Comparison of ENCODE assay signal across 15 cellular contexts in the genomic region with DNA sequence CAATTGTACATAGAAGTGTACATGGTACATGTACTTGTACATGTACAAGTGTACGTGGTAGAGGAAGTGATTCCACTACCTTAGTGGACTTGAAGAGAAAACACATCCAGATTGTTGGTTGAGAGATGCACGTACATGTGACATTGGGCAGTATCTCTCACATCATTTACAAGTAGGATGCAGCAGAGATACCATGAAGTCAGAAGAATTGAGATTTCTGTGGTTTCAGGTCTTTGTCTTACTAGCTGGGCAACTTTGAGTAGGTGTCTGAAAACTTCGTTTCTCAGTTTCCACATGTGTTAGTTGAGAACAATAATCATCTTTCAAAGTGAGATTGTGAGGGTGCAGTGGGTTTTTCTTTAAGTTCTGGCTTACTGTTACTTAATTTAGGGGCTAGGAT. TPM values are rescaled to one million over a fixed set of nuclear protein-coding genes. Genes with fewer than 3 reads are reported as not detected.
A peak's percentile ranks its signal among the peaks of the same experiment; 100 is the strongest.
DNase-seq lines count a peak whose midpoint lies in the region; ATAC-seq and TF ChIP-seq lines count a peak whose summit lies in the region.
"Had no signal": no experiment of that assay in that cellular context is flagged by ENCODE, and none has a peak within 500 bp of the region (broad histone marks: within the 10 kb centered on the region; RNA-seq: fewer than 3 reads in every experiment).

No MANE protein-coding gene starts in this region.

- intact Hi-C loops in activated CD4-positive, alpha-beta T cell treated with anti-CD3 and anti-CD28 coated beads for 36 hours (cut with DNase I, micrococcal nuclease): loop anchor here (1.0 to 5.0 kb wide), 4 partner anchors 21 to 1637 kb away; a partner anchor contains a TSS
- intact Hi-C loops in colonic mucosa (cut with DNase I): loop anchor here (5.0 kb wide), 2 partner anchors 162 to 277 kb away; no protein-coding TSS in a partner anchor

- H3K36me3 Mint-ChIP-seq in activated CD4-positive, alpha-beta T cell treated with anti-CD3 and anti-CD28 coated beads for 36 hours (ENCODE audit: low read depth): no peaks in the 10 kb centered on the region
- no peaks in the 10 kb centered on the region for H3K36me3 Mint-ChIP-seq in activated naive CD8-positive, alpha-beta T cell treated with anti-CD3 and anti-CD28 coated beads, Interleukin-2, amount 10 ng/mL, durations not matched to agents 7 days and 5 days

- no peaks in the 10 kb centered on the region for H3K9me3 Mint-ChIP-seq in activated CD4-positive, alpha-beta T cell treated with anti-CD3 and anti-CD28 coated beads for 36 hours (ENCODE audit: low read depth)
- no peaks in the 10 kb centered on the region for H3K9me3 Mint-ChIP-seq in activated naive CD8-positive, alpha-beta T cell treated with anti-CD3 and anti-CD28 coated beads, Interleukin-2, amount 10 ng/mL, durations not matched to agents 7 days and 5 days

- H3K9me3 ChIP-seq in colonic mucosa: no peaks in the 10 kb centered on the region
- H3K9me3 ChIP-seq: esophagus squamous epithelium, upper lobe of left lung had no signal

- H3K27me3 ChIP-seq in colonic mucosa: no peaks in the 10 kb centered on the region
- H3K27me3 ChIP-seq: esophagus squamous epithelium, upper lobe of left lung had no signal

- CTCF ChIA-PET in activated CD4-positive, alpha-beta T cell treated with anti-CD3 and anti-CD28 coated beads for 36 hours (lab: Charles Lee): interaction anchor here (0.7 kb wide), 1 partner anchor 269 kb away, joined by 3 read pairs; no protein-coding TSS in a partner anchor

- no peaks in the 10 kb centered on the region for H3K4me1 ChIP-seq in colonic mucosa
- H3K4me1 ChIP-seq: esophagus squamous epithelium, upper lobe of left lung had no signal

- ATAC-seq in activated CD4-positive, alpha-beta T cell treated with anti-CD3 and anti-CD28 coated beads for 36 hours: peak; percentile 93
- ATAC-seq in GM21515 (IDR thresholded peaks at IDR 0.05; ENCODE audit: unreplicated experiment): peak; percentile 95
- peak; percentile 86 for ATAC-seq in HG03103 (IDR thresholded peaks at IDR 0.05; ENCODE audit: low read depth, unreplicated experiment)
- ATAC-seq in activated naive CD8-positive, alpha-beta T cell treated with anti-CD3 and anti-CD28 coated beads, Interleukin-2, amount 10 ng/mL, durations not matched to agents 7 days and 5 days (ENCODE audit: low read depth): no peak
- ATAC-seq in esophagus mucosa: no peak

- no peaks in the 10 kb centered on the region for H3K36me3 ChIP-seq in colonic mucosa
- H3K36me3 ChIP-seq: esophagus squamous epithelium, upper lobe of left lung had no signal

- no peak overlapping the region for H3K9ac ChIP-seq in colonic mucosa (ENCODE audit: low read depth in 2 of 2, low read length in 2 of 2)

- no peak overlapping the region for H3K4me3 ChIP-seq in colonic mucosa
- H3K4me3 ChIP-seq: esophagus squamous epithelium, upper lobe of left lung had no signal

- TF ChIP-seq CTCF in colonic mucosa (IDR thresholded peaks at IDR 0.05): no peak

- H3K27me3 Mint-ChIP-seq in activated CD4-positive, alpha-beta T cell treated with anti-CD3 and anti-CD28 coated beads for 36 hours: peaks cover 3% of the 10 kb centered on the region
- no peaks in the 10 kb centered on the region for H3K27me3 Mint-ChIP-seq in activated naive CD8-positive, alpha-beta T cell treated with anti-CD3 and anti-CD28 coated beads, Interleukin-2, amount 10 ng/mL, durations not matched to agents 7 days and 5 days

- H3K4me3 Mint-ChIP-seq in activated CD4-positive, alpha-beta T cell treated with anti-CD3 and anti-CD28 coated beads for 36 hours: no peak overlapping the region
- H3K4me3 Mint-ChIP-seq in activated naive CD8-positive, alpha-beta T cell treated with anti-CD3 and anti-CD28 coated beads, Interleukin-2, amount 10 ng/mL, durations not matched to agents 7 days and 5 days: no peak overlapping the region

- POLR2A ChIA-PET in activated CD4-positive, alpha-beta T cell treated with anti-CD3 and anti-CD28 coated beads for 36 hours (lab: Charles Lee): no interaction called here
- POLR2A ChIA-PET in activated naive CD8-positive, alpha-beta T cell treated with anti-CD3 and anti-CD28 coated beads, Interleukin-2, amount 10 ng/mL, durations not matched to agents 7 days and 5 days (lab: Charles Lee): no interaction called here

- peak overlapping the region; percentile 48 for H3K27ac Mint-ChIP-seq in activated CD4-positive, alpha-beta T cell treated with anti-CD3 and anti-CD28 coated beads for 36 hours
- peak overlapping the region; percentile 14 for H3K27ac Mint-ChIP-seq in activated naive CD8-positive, alpha-beta T cell treated with anti-CD3 and anti-CD28 coated beads, Interleukin-2, amount 10 ng/mL, durations not matched to agents 7 days and 5 days

- H3K4me1 Mint-ChIP-seq in activated CD4-positive, alpha-beta T cell treated with anti-CD3 and anti-CD28 coated beads for 36 hours: peaks cover 18% of the 10 kb centered on the region
- peaks cover 7% of the 10 kb centered on the region for H3K4me1 Mint-ChIP-seq in activated naive CD8-positive, alpha-beta T cell treated with anti-CD3 and anti-CD28 coated beads, Interleukin-2, amount 10 ng/mL, durations not matched to agents 7 days and 5 days

- DNase-seq in activated CD4-positive, alpha-beta T cell treated with anti-CD3 and anti-CD28 coated beads for 36 hours: no peak
- no peak for DNase-seq in activated CD4-positive, alpha-beta T cell treated with anti-CD3 and anti-CD28 coated beads for 4 hours
- no peak for DNase-seq in activated naive CD8-positive, alpha-beta T cell treated with anti-CD3 and anti-CD28 coated beads, Interleukin-2, amount 10 ng/mL, durations not matched to agents 7 days and 5 days
- no peak for DNase-seq in stimulated activated CD4-positive, alpha-beta T cell treated with anti-CD3 and anti-CD28 coated beads, Interleukin-15, amount 100 ng/mL, for 24 hours
- DNase-seq in colonic mucosa: no peak
- DNase-seq: activated CD4-positive, CD25-positive, alpha-beta regulatory T cell treated with anti-CD3 and anti-CD28 coated beads, Interleukin-2, amount 50 U/mL, for 72 hours; esophagus squamous epithelium; NCI-H2029; occipital lobe; stimulated activated CD4-positive, alpha-beta T cell treated with anti-CD3 and anti-CD28 coated beads, Interleukin-4, amount 100 ng/mL, for 4 hours; upper lobe of left lung had no signal

- no peak overlapping the region for H3K27ac ChIP-seq in colonic mucosa
- H3K27ac ChIP-seq: esophagus squamous epithelium, upper lobe of left lung had no signal

RNA-seq across cellular contexts. Expression of a gene that starts 21.5 kb away (rescaled TPM):
- 1 to 10 TPM; 5.4 to 5.8 TPM for total RNA-seq in activated CD4-positive, alpha-beta T cell treated with anti-CD3 and anti-CD28 coated beads for 36 hours
- 1 to 10 TPM; 3.6 to 5.0 TPM for total RNA-seq in activated naive CD8-positive, alpha-beta T cell treated with anti-CD3 and anti-CD28 coated beads, Interleukin-2, amount 10 ng/mL, durations not matched to agents 7 days and 5 days
- 10 to 100 TPM; 52.5 to 65.6 TPM for total RNA-seq in colonic mucosa
- 20.7 TPM for total RNA-seq in esophagus mucosa

RNA-seq across cellular contexts. Expression of a gene that starts 44.7 kb away (rescaled TPM):
- total RNA-seq in activated CD4-positive, alpha-beta T cell treated with anti-CD3 and anti-CD28 coated beads for 36 hours: not detected
- total RNA-seq in activated naive CD8-positive, alpha-beta T cell treated with anti-CD3 and anti-CD28 coated beads, Interleukin-2, amount 10 ng/mL, durations not matched to agents 7 days and 5 days: not detected
- not detected for total RNA-seq in colonic mucosa
- not detected for total RNA-seq in esophagus mucosa
- total RNA-seq: A172, esophagus squamous epithelium, occipital lobe, upper lobe of left lung had no signal

Comparison
In these comparisons a context has a peak if more than half of its experiments do, and no peak if none do; other contexts are left out.
1. ATAC-seq: peak in activated CD4-positive, alpha-beta T cell treated with anti-CD3 and anti-CD28 coated beads for 36 hours (single experiment), GM21515 (single experiment) and HG03103 (single experiment); none in activated naive CD8-positive, alpha-beta T cell treated with anti-CD3 and anti-CD28 coated beads, Interleukin-2, amount 10 ng/mL, durations not matched to agents 7 days and 5 days (single experiment) and esophagus mucosa (single experiment).